10 cellular contexts compared by ENCODE assay signal in the genomic region with DNA sequence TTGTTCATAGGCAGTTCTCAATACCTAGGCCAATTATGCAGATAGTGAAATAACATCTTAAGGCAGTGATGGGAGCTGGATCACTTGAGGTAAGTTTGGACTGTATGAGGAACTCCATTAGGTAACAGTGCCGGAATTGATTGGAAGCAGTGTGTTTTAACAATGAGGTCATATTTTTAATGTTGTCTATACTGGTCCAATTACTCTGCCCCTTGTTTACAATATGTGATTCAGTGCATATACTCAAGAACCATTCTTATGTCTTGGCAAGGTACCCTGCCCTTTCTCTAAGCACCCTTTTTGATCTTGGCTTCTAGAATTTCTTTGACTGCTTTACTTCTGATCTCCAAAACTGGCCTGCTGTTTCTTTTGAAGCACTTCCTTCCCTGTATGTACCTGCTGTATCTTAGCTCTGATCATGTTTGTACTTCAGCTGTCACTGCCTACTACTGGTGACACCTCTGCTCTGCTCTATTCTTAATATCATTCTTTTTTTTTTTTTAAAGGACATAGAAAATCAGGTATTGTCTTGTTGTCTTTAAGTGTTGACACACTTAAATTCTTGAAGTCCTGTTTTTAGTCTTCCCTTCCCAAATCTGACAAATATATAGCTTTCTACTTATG. TPM values are rescaled to one million over a fixed set of nuclear protein-coding genes. Genes with fewer than 3 reads are reported as not detected.
DNase-seq lines count a peak whose midpoint lies in the region; ATAC-seq and TF ChIP-seq lines count a peak whose summit lies in the region.
"Had no signal": no experiment of that assay in that cellular context is flagged by ENCODE, and none has a peak within 500 bp of the region (broad histone marks: within the 10 kb centered on the region; RNA-seq: fewer than 3 reads in every experiment).

No MANE protein-coding gene starts in this region.

- no peak overlapping the region for H3K4me3 ChIP-seq in endodermal cell (ENCODE audit: low read length)

- H3K27me3 Mint-ChIP-seq in natural killer cell (ENCODE audit: low read depth in 2 of 2) (no peaks in the 10 kb centered on the region), endodermal cell (ENCODE audit: insufficient read depth) (no peaks in the 10 kb centered on the region)
- H3K27me3 Mint-ChIP-seq in natural killer cell treated with Interleukin-12 subunit alpha and Interleukin-12 subunit beta and Interleukin-15 and Interleukin-18, amount 100 ng/mL, for 72 hours, result no peaks in the 10 kb centered on the region
- H3K27me3 Mint-ChIP-seq: progenitor cell of endocrine pancreas had no signal

- no peak overlapping the region for H3K9ac ChIP-seq in endodermal cell (ENCODE audit: extremely low read depth, low read length, poor library complexity, severe bottlenecking)

- no peaks in the 10 kb centered on the region for H3K36me3 ChIP-seq in endodermal cell (ENCODE audit: control insufficient read depth, insufficient read depth, low read length)

- no peaks in the 10 kb centered on the region for H3K9me3 ChIP-seq in endodermal cell (ENCODE audit: control insufficient read depth, low read length)

- no peak for TF ChIP-seq CTCF in natural killer cell (IDR thresholded peaks at IDR 0.05)
- peak; percentile 37 for TF ChIP-seq CTCF in endodermal cell (conservative IDR thresholded peaks at IDR 0.05)

- no peaks in the 10 kb centered on the region for H3K27me3 ChIP-seq in endodermal cell (ENCODE audit: control insufficient read depth, insufficient read depth, low read length, poor library complexity, severe bottlenecking)

- H3K36me3 Mint-ChIP-seq in natural killer cell (no peaks in the 10 kb centered on the region), endodermal cell (ENCODE audit: low read depth) (no peaks in the 10 kb centered on the region)
- no peaks in the 10 kb centered on the region for H3K36me3 Mint-ChIP-seq in natural killer cell treated with Interleukin-12 subunit alpha and Interleukin-12 subunit beta and Interleukin-15 and Interleukin-18, amount 100 ng/mL, for 72 hours

- H3K4me1 ChIP-seq in endodermal cell (ENCODE audit: control insufficient read depth, insufficient read depth, low read length), result no peaks in the 10 kb centered on the region

- no peak for DNase-seq in natural killer cell
- DNase-seq in natural killer cell treated with Interleukin-12 subunit alpha and Interleukin-12 subunit beta and Interleukin-15 and Interleukin-18, amount 100 ng/mL, for 72 hours (ENCODE audit: low spot score), result no peak
- DNase-seq in OCI-M1 (lab: John Stamatoyannopoulos, UW), result peak; percentile 14
- DNase-seq in endodermal cell, result no peak
- DNase-seq in cerebellar nuclear complex (lab: John Stamatoyannopoulos, UW), result no peak
- no peak for DNase-seq in NCI-H2081 (lab: John Stamatoyannopoulos, UW)
- DNase-seq in A172 (ENCODE audit: low spot score), result no peak
- DNase-seq: left ventricle myocardium superior had no signal

- H3K4me3 Mint-ChIP-seq in natural killer cell (no peak overlapping the region), endodermal cell (no peak overlapping the region)
- no peak overlapping the region for H3K4me3 Mint-ChIP-seq in natural killer cell treated with Interleukin-12 subunit alpha and Interleukin-12 subunit beta and Interleukin-15 and Interleukin-18, amount 100 ng/mL, for 72 hours

- ATAC-seq in natural killer cell (no peak), HG03280 (IDR thresholded peaks at IDR 0.05; ENCODE audit: unreplicated experiment) (no peak)
- no peak for ATAC-seq in natural killer cell treated with Interleukin-12 subunit alpha and Interleukin-12 subunit beta and Interleukin-15 and Interleukin-18, amount 100 ng/mL, for 72 hours
- ATAC-seq: left ventricle myocardium superior had no signal

- WGBS in endodermal cell (ENCODE audit: insufficient coverage in 1 of 2, insufficient read length in 1 of 2), 2 experiments, result 65 to 100% methylated on average over 1 of the region's 1 CpG

- peak overlapping the region; percentile 74 to 97 for H3K27ac Mint-ChIP-seq in natural killer cell
- H3K27ac Mint-ChIP-seq in natural killer cell treated with Interleukin-12 subunit alpha and Interleukin-12 subunit beta and Interleukin-15 and Interleukin-18, amount 100 ng/mL, for 72 hours, result peak overlapping the region in 1 of 2 donors; percentile 11
- no peak overlapping the region for H3K27ac Mint-ChIP-seq in endodermal cell
- H3K27ac Mint-ChIP-seq: progenitor cell of endocrine pancreas had no signal

- no peak overlapping the region for H3K27ac ChIP-seq in endodermal cell (ENCODE audit: low read depth, low read length)

- no peaks in the 10 kb centered on the region for H3K9me3 Mint-ChIP-seq in natural killer cell
- H3K9me3 Mint-ChIP-seq in natural killer cell treated with Interleukin-12 subunit alpha and Interleukin-12 subunit beta and Interleukin-15 and Interleukin-18, amount 100 ng/mL, for 72 hours, result no peaks in the 10 kb centered on the region
- no peaks in the 10 kb centered on the region for H3K9me3 Mint-ChIP-seq in endodermal cell

- H3K4me1 Mint-ChIP-seq in natural killer cell, result peaks cover 34 to 41% of the 10 kb centered on the region in 2 donors
- H3K4me1 Mint-ChIP-seq in natural killer cell treated with Interleukin-12 subunit alpha and Interleukin-12 subunit beta and Interleukin-15 and Interleukin-18, amount 100 ng/mL, for 72 hours (ENCODE audit: low read depth in 2 of 2), result peaks cover 28 to 41% of the 10 kb centered on the region in 2 donors
- H3K4me1 Mint-ChIP-seq in endodermal cell, result peaks cover 3% of the 10 kb centered on the region

- intact Hi-C loops in natural killer cell (cut with micrococcal nuclease), result loop anchor here (5.0 to 10.0 kb wide), 4 partner anchors 103 to 363 kb away; no protein-coding TSS in a partner anchor

RNA-seq across cellular contexts. Expression of gene RPA3, which starts 46.2 kb away (rescaled TPM):
- total RNA-seq in natural killer cell (10 to 100 TPM; 14.2 to 25.9 (median 22.6) TPM), endodermal cell (10 to 100 TPM; 65.5 to 97.8 TPM)
- total RNA-seq in natural killer cell treated with Interleukin-12 subunit alpha and Interleukin-12 subunit beta and Interleukin-15 and Interleukin-18, amount 100 ng/mL, for 72 hours, result 10 to 100 TPM; 64.3 to 76.7 TPM
- 81.6 TPM for polyA plus RNA-seq in endodermal cell (2013, experiment 1 of 2)
- 76.3 TPM for polyA plus RNA-seq in endodermal cell (2013, experiment 2 of 2)
- 89.1 and 98.9 TPM in 2 replicates for total RNA-seq in A172 (2014; rRNA removed; shearing (Covaris generic))
